In the genomic region with DNA sequence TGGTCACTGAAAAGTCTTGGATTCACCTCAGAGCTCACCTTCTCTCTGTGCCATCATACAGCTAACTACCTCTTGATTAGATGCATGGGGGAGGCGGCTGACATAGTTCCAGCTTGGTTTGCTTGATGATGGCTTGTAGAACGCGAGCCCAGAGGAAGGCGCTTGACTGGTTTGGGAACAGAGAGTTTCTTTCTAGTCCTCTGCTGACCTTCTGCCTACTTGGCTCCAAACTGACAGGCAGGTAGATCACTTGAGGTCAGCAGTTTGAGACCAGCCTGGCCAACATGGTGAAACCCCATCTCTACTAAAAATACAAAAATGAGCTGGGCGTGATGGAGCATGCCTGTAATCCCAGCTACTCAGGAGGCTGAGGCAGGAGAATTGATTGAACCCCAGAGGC, we compare ENCODE assay signal across 10 cellular contexts. TPM values are rescaled to one million over a fixed set of nuclear protein-coding genes. Genes with fewer than 3 reads are reported as not detected.
"Had no signal": no experiment of that assay in that cellular context is flagged by ENCODE, and none has a peak within 500 bp of the region (broad histone marks: within the 10 kb centered on the region; RNA-seq: fewer than 3 reads in every experiment).

No MANE protein-coding gene starts in this region.

RNA-seq across cellular contexts. Expression of a gene that starts 36.9 kb away (rescaled TPM):
- total RNA-seq: activated naive CD4-positive, alpha-beta T cell treated with anti-CD3 and anti-CD28 coated beads for 36 hours; activated naive CD4-positive, alpha-beta T cell treated with anti-CD3 and anti-CD28 coated beads, Interleukin-2, amount 50 U/mL, for 72 hours; activated naive CD8-positive, alpha-beta T cell treated with anti-CD3 and anti-CD28 coated beads for 36 hours; activated naive CD8-positive, alpha-beta T cell treated with anti-CD3 and anti-CD28 coated beads, Interleukin-2, amount 10 ng/mL, durations not matched to agents 7 days and 5 days; activated T-cell treated with anti-CD3 and anti-CD28 coated beads, Interleukin-2, amount 50 U/mL, for 4 hours; activated T-cell treated with anti-CD3 and anti-CD28 coated beads, Interleukin-2, amount 50 U/mL, for 72 hours; activated T-helper 1 cell treated with anti-CD3 and anti-CD28 coated beads, Interleukin-12 subunit alpha, Interleukin-12 subunit beta, Interleukin-2, Interleukin-4 antibody, amounts not matched to agents 30 ng/mL and 10 ng/mL and 1 ng/mL, durations not matched to agents 14 hours and 24 hours and 36 hours; activated T-helper 17 cell treated with anti-CD3 and anti-CD28 coated beads, Interleukin-2, amount 50 U/mL, for 72 hours; activated T-helper 2 cell treated with anti-CD3 and anti-CD28 coated beads, Interferon-gamma antibody, Interleukin-2, Interleukin-4, amounts not matched to agents 10 μg/mL and 5 μg/mL and 100 μg/mL, durations not matched to agents 14 hours and 24 hours and 36 hours; cardiac septum had no signal
